8 cellular contexts compared by ENCODE assay signal in the genomic region with DNA sequence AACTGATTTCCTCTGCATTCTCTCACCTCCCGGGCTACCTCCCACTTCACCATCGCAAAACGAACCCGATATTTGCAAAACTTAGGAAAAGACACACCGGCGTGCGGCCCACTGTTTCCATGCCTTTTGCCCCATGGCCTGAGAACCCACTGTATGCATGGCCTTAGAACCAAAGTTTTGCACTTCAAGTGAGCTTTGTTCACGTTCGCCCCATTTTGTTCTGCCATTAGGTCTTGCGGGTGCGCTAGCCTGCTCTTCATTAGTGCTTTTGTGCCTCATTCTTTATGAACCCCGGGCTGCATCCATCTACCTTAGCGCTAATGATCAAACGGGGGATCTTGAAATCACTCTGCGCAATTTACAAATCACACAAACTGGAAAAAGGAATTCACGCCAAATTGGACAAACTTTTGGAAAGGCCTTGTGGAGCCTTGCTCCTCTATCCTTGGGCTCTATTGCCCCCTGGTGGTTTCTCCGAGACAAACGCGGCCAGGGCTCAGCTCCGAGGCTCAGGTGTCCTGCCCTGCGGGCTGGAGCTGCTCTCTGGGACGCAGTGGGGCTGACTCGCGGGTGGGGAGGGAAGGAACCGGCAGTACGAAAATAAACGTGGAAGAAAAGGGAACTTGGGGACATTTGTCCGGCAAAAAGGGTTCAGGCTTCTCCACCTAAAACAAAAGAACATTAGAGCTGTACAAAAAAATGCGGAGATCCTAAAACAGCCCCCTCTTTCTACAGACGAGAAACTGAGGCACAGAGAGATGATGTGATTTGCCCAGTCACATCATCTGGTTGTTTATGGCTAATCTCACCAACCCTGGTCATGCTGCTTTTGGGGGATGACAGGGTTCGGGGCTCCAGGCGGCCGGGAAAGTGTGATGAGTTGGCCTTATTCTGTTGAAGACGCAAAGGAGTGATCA.
DNase-seq lines count a peak whose midpoint lies in the region; ATAC-seq lines count a peak whose summit lies in the region.

No MANE protein-coding gene starts in this region.

- H3K27me3 ChIP-seq in MG63 = peaks cover 26% of the 10 kb centered on the region
- no peaks in the 10 kb centered on the region for H3K27me3 ChIP-seq in adipocyte (replicated peaks; ENCODE audit: control insufficient read depth, insufficient read depth, low read length)

- DNase-seq in COLO668 (lab: John Stamatoyannopoulos, UW; ENCODE audit: unreplicated experiment) (peak; percentile 95), MG63 (peak; percentile 69), SK-N-DZ (ENCODE audit: low spot score) (peak; percentile 82), adipocyte (ENCODE audit: low read depth) (peak; percentile 95), left cardiac atrium (peak; percentile 80), posterior cingulate gyrus (peak; percentile 57 to 95 (median 84))

- peak; percentile 55 for ATAC-seq in GM21381 (IDR thresholded peaks at IDR 0.05; ENCODE audit: unreplicated experiment)
- peak; percentile 75 to 77 for ATAC-seq in left cardiac atrium
- ATAC-seq in GM19351 (IDR thresholded peaks at IDR 0.05; ENCODE audit: unreplicated experiment) = no peak

- H3K36me3 ChIP-seq in MG63 (no peaks in the 10 kb centered on the region), adipocyte (ENCODE audit: control insufficient read depth, insufficient read depth, low read length, severe bottlenecking) (no peaks in the 10 kb centered on the region)

- H3K9ac ChIP-seq in adipocyte (ENCODE audit: low read length) = peak overlapping the region; percentile 81

- intact Hi-C loops in left cardiac atrium (cut with DNase I) = loop anchor here (2.0 to 5.0 kb wide), 5 partner anchors 285 to 594 kb away; no protein-coding TSS in a partner anchor
- intact Hi-C loops in posterior cingulate gyrus (cut with DNase I) = loop anchor here (1.0 to 10.0 kb wide), 4 partner anchors 137 to 591 kb away; no protein-coding TSS in a partner anchor

- H3K4me3 ChIP-seq in MG63 = no peak overlapping the region
- H3K4me3 ChIP-seq in adipocyte (ENCODE audit: low read length) = peak overlapping the region; percentile 64

- H3K9me3 ChIP-seq in MG63 (no peaks in the 10 kb centered on the region), adipocyte (ENCODE audit: control insufficient read depth, low read length) (no peaks in the 10 kb centered on the region)

- peaks cover 86% of the 10 kb centered on the region for H3K4me1 ChIP-seq in adipocyte (ENCODE audit: control insufficient read depth, insufficient read depth, low read length)
